ENCODE assay signal across 21 cellular contexts in the genomic region with DNA sequence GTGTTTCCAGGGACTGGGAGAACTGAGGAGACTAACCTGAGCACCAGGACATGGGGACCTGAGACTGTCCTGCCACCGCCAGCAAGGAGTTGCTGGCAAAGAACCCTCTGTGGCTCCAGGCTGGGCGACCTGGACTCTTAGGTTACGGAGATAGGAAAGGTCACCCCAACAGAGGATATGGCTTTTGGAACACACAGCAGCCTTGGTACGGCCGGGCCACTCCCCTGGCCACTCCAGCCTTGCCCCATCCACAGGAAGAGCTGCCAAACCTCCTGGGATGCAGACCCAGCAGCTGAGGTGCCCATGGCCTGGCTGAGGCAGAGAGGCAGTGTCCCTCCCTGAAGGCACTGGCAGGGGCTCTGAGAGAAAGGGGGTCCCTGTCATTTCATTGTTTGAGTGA.
"Had no signal": no experiment of that assay in that cellular context is flagged by ENCODE, and none has a peak within 500 bp of the region (broad histone marks: within the 10 kb centered on the region; RNA-seq: fewer than 3 reads in every experiment).

No MANE protein-coding gene starts in this region.

- H3K27me3 ChIP-seq: gastrocnemius medialis, left lung, neutrophil, pancreas, right atrium auricular region, transverse colon, upper lobe of right lung, uterus had no signal

- FAIRE-seq: colon, pancreas had no signal

- H3K27me3 Mint-ChIP-seq: progenitor cell of endocrine pancreas; stimulated activated naive B cell treated with anti-CD40 and anti-IgM and Interleukin-4, amounts not matched to agents 10 μg/mL and 1 μg/mL and 100 μg/mL, for 72 hours had no signal

- ATAC-seq: gastrocnemius medialis; left cardiac atrium; left lung; lower lobe of right lung; natural killer cell; pancreas; sciatic nerve; stimulated activated naive B cell treated with anti-CD40 and anti-IgM and Interleukin-4, amounts not matched to agents 10 μg/mL and 1 μg/mL and 100 μg/mL, for 72 hours; upper lobe of right lung had no signal

- H3K4me3 Mint-ChIP-seq: natural killer cell; stimulated activated naive B cell treated with anti-CD40 and anti-IgM and Interleukin-4, amounts not matched to agents 10 μg/mL and 1 μg/mL and 100 μg/mL, for 72 hours; stimulated activated naive CD8-positive, alpha-beta T cell treated with anti-CD3 and anti-CD28 coated beads, Interleukin-15, Interleukin-2, amounts not matched to agents 100 ng/mL and 50 ng/mL, for 24 hours had no signal

- H3K36me3 ChIP-seq: gastrocnemius medialis, left lung, lower lobe of right lung, neutrophil, pancreas, right atrium auricular region, thoracic aorta, transverse colon, upper lobe of right lung, uterus had no signal

- H3K9me3 Mint-ChIP-seq: stimulated activated naive CD8-positive, alpha-beta T cell treated with anti-CD3 and anti-CD28 coated beads, Interleukin-15, Interleukin-2, amounts not matched to agents 100 ng/mL and 50 ng/mL, for 24 hours had no signal

- H3K4me1 ChIP-seq: gastrocnemius medialis, pancreas, right atrium auricular region, upper lobe of right lung, uterus had no signal

- H3K4me3 ChIP-seq: dorsolateral prefrontal cortex, gastrocnemius medialis, left lung, lower lobe of right lung, pancreas, right atrium auricular region, thoracic aorta, transverse colon, upper lobe of right lung, uterus had no signal

- H3K36me3 Mint-ChIP-seq: natural killer cell had no signal

- DNase-seq: effector CD4-positive, alpha-beta T cell; gastrocnemius medialis; head of caudate nucleus; left cardiac atrium; lower lobe of right lung; natural killer cell; stimulated activated CD4-positive, alpha-beta T cell treated with anti-CD3 and anti-CD28 coated beads, Interleukin-4, amount 100 ng/mL, for 4 hours; stimulated activated naive B cell treated with anti-CD40 and anti-IgM and Interleukin-4, amounts not matched to agents 10 μg/mL and 1 μg/mL and 100 μg/mL, for 72 hours; transverse colon; uterus had no signal

- H3K4me1 Mint-ChIP-seq: natural killer cell had no signal

- H3K9me3 ChIP-seq: gastrocnemius medialis, left lung, lower lobe of right lung, neutrophil, pancreas, right atrium auricular region, thoracic aorta, transverse colon, upper lobe of right lung, uterus had no signal

- H3K27ac Mint-ChIP-seq: natural killer cell; progenitor cell of endocrine pancreas; stimulated activated naive B cell treated with anti-CD40 and anti-IgM and Interleukin-4, amounts not matched to agents 10 μg/mL and 1 μg/mL and 100 μg/mL, for 72 hours; stimulated activated naive CD8-positive, alpha-beta T cell treated with anti-CD3 and anti-CD28 coated beads, Interleukin-15, Interleukin-2, amounts not matched to agents 100 ng/mL and 50 ng/mL, for 24 hours had no signal

- H3K27ac ChIP-seq: dorsolateral prefrontal cortex, gastrocnemius medialis, left lung, lower lobe of right lung, neutrophil, pancreas, right atrium auricular region, thoracic aorta, transverse colon, upper lobe of right lung, uterus had no signal
